In genomic region chr17:33291248-33292183, GRCh38 we compare ENCODE assay signal across 9 cellular contexts. TPM values are rescaled to one million over a fixed set of nuclear protein-coding genes. Genes with fewer than 3 reads are reported as not detected.
DNase-seq lines count a peak whose midpoint lies in the region; ATAC-seq and TF ChIP-seq lines count a peak whose summit lies in the region.
"Had no signal": no experiment of that assay in that cellular context is flagged by ENCODE, and none has a peak within 500 bp of the region (broad histone marks: within the 10 kb centered on the region; RNA-seq: fewer than 3 reads in every experiment).

No MANE protein-coding gene starts in this region.

- no peaks in the 10 kb centered on the region for H3K9me2 ChIP-seq in PC-9 (ENCODE audit: insufficient read depth)

- H3K79me1 ChIP-seq in trophoblast cell (ENCODE audit: low read length) = no peaks in the 10 kb centered on the region

- DNase-seq in G401 (ENCODE audit: low spot score) (peak; percentile 30), SK-N-DZ (ENCODE audit: low spot score) (peak; percentile 62), fibroblast of mammary gland (ENCODE audit: low read depth) (peak; percentile 28), trophoblast cell (peak; percentile 37 to 75), middle frontal gyrus (ENCODE audit: extremely low spot score, low spot score) (no peak), PC-9 (no peak)

- no peak overlapping the region for H2AFZ ChIP-seq in trophoblast cell (ENCODE audit: insufficient read depth, low read length, poor library complexity)
- H2AFZ ChIP-seq in PC-9 = no peak overlapping the region

- no peaks in the 10 kb centered on the region for H3K36me3 ChIP-seq in trophoblast cell (ENCODE audit: control insufficient read depth in 1 of 2, insufficient read depth in 2 of 2, low read length in 2 of 2)
- H3K36me3 ChIP-seq in PC-9 (ENCODE audit: low read depth) = no peaks in the 10 kb centered on the region

- H3K4ac ChIP-seq in trophoblast cell (ENCODE audit: low read depth, low read length) = no peak overlapping the region

- H3K14ac ChIP-seq in trophoblast cell (ENCODE audit: low read length) = no peak overlapping the region

- H4K12ac ChIP-seq in trophoblast cell (ENCODE audit: low read depth, low read length) = no peak overlapping the region

- no peak for TF ChIP-seq CTCF in fibroblast of mammary gland (conservative IDR thresholded peaks at IDR 0.05; ENCODE audit: control insufficient read depth, insufficient read depth, low read depth, low read length)
- no peak for TF ChIP-seq CTCF in PC-9 (conservative IDR thresholded peaks at IDR 0.05)

- no peaks in the 10 kb centered on the region for H4K20me1 ChIP-seq in PC-9 (ENCODE audit: insufficient read depth)

- H3K27ac ChIP-seq in trophoblast cell (ENCODE audit: low read depth, low read length) (no peak overlapping the region), PC-9 (no peak overlapping the region)
- H3K27ac ChIP-seq: epithelial cell of prostate had no signal

- no peak overlapping the region for H4K8ac ChIP-seq in trophoblast cell (ENCODE audit: low read depth, low read length)

- H3K4me2 ChIP-seq in trophoblast cell (ENCODE audit: low read length) = peak overlapping the region; percentile 49
- no peak overlapping the region for H3K4me2 ChIP-seq in PC-9

- no peak overlapping the region for H2BK12ac ChIP-seq in trophoblast cell (ENCODE audit: low read length)

- no peak overlapping the region for H3K23ac ChIP-seq in trophoblast cell (ENCODE audit: low read length)

- no peaks in the 10 kb centered on the region for H3F3A ChIP-seq in PC-9 (ENCODE audit: insufficient read depth, low read depth)

- BruUV-seq in PC-9 (replicated peaks; lab: Mats Ljungman, UMichigan) = no TSS peak

- H2BK5ac ChIP-seq in trophoblast cell (ENCODE audit: low read depth, low read length, poor library complexity) = no peak overlapping the region

- H3K9ac ChIP-seq in trophoblast cell (ENCODE audit: low read length) = no peak overlapping the region

- H2BK120ac ChIP-seq in trophoblast cell (ENCODE audit: insufficient read depth, low read length, poor library complexity) = no peak overlapping the region

- WGBS in trophoblast cell (ENCODE audit: extremely low coverage, insufficient coverage, insufficient read length) = no CpG with 5 or more reads among the region's 104 CpGs

- in situ Hi-C loops in G401 (cut with HindIII; ENCODE audit: low sequenced_read_pairs) = no loop called here

- CTCF ChIA-PET in PC-9 (lab: Charles Lee) = no interaction called here

- peak overlapping the region; percentile 23 for H3K4me3 ChIP-seq in fibroblast of mammary gland (ENCODE audit: control insufficient read depth, low read depth, low read length)
- H3K4me3 ChIP-seq in trophoblast cell (ENCODE audit: low read depth, low read length) = peak overlapping the region; percentile 34
- no peak overlapping the region for H3K4me3 ChIP-seq in PC-9

- ATAC-seq in HG02852 (IDR thresholded peaks at IDR 0.05; ENCODE audit: unreplicated experiment) (no peak), GM18868 (IDR thresholded peaks at IDR 0.05; ENCODE audit: unreplicated experiment) (no peak)

- H2AK5ac ChIP-seq in trophoblast cell (ENCODE audit: low read length) = no peak overlapping the region

- H3K9me3 ChIP-seq in trophoblast cell (ENCODE audit: insufficient read depth, low read depth, low read length) (peaks cover 8% of the 10 kb centered on the region), PC-9 (ENCODE audit: insufficient read depth, low read depth) (no peaks in the 10 kb centered on the region)

- POLR2A ChIA-PET in PC-9 (lab: Charles Lee; ENCODE audit: unreplicated experiment) = no interaction called here

- no peak overlapping the region for H3K18ac ChIP-seq in trophoblast cell (ENCODE audit: low read length)

- no peak overlapping the region for H4K91ac ChIP-seq in trophoblast cell (ENCODE audit: low read depth, low read length)

- H3K27me3 ChIP-seq in trophoblast cell (ENCODE audit: insufficient read depth, low read length) = peaks cover 45% of the 10 kb centered on the region
- H3K27me3 ChIP-seq in PC-9 (ENCODE audit: insufficient read depth, low read depth) = no peaks in the 10 kb centered on the region; the same call in 1 of the 2 replicates

- intact Hi-C loops in PC-9 (cut with micrococcal nuclease; ENCODE audit: unreplicated experiment) = loop anchor here (10.0 kb wide), 1 partner anchor 237 kb away; no protein-coding TSS in a partner anchor

- no peaks in the 10 kb centered on the region for H3K79me2 ChIP-seq in trophoblast cell (ENCODE audit: control insufficient read depth, insufficient read depth, low read length, poor library complexity)
- H3K79me2 ChIP-seq in PC-9 (ENCODE audit: low read depth) = no peaks in the 10 kb centered on the region

- H3K4me1 ChIP-seq in trophoblast cell (ENCODE audit: control insufficient read depth in 1 of 2, insufficient read depth in 2 of 2, low read length in 2 of 2) (peaks cover 3 to 4% of the 10 kb centered on the region in 2 experiments), PC-9 (replicated peaks; ENCODE audit: insufficient read depth) (no peaks in the 10 kb centered on the region)

RNA-seq across cellular contexts. Expression of gene ASIC2, which starts 1.6 kb away (rescaled TPM):
- total RNA-seq in G401 (2014; rRNA removed; shearing (Covaris generic)) = not detected in 2 replicates
- 8.2 and 11.6 TPM in 2 replicates for polyA plus RNA-seq in SK-N-DZ (2014; cell fraction: cytosol; rRNA removed)
- polyA plus RNA-seq in SK-N-DZ (2014; cell fraction: nucleus; rRNA removed) = 3.3 and 4.0 TPM in 2 replicates
- 0.15 and 0.33 TPM in 2 replicates for polyA plus RNA-seq in trophoblast cell (2013)
- total RNA-seq in PC-9 (2021) = 0.09 and 1.2 TPM in 2 replicates

Comparison
In these comparisons a context has a peak if more than half of its experiments do, and no peak if none do; other contexts are left out.
1. DNase-seq: peak in G401 (single experiment), SK-N-DZ (single experiment), fibroblast of mammary gland (single experiment) and trophoblast cell (2 of 2); none in middle frontal gyrus (single experiment) and PC-9 (0 of 2).